Comparison of ENCODE assay signal across 23 cellular contexts in the genomic region with DNA sequence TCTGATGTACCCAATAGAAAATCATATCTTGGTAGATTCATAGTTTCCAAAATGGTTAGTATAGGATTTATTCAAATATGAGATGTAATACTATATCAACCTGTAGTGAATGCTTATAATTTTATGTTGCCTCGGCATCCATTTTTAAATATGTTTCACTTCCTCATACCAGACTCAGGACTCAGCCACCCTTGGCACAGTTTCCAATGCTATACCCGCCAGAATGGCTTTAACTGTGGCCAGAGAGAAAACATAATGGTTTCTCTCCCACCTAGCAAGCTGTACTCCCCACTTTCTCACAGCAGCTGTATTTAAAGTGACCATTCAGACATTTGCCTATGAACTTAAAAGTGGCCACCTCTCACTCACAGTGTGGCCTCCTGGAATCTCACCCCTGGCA.
DNase-seq lines count a peak whose midpoint lies in the region; ATAC-seq, FAIRE-seq and TF ChIP-seq lines count a peak whose summit lies in the region.
"Had no signal": no experiment of that assay in that cellular context is flagged by ENCODE, and none has a peak within 500 bp of the region (broad histone marks: within the 10 kb centered on the region; RNA-seq: fewer than 3 reads in every experiment).

No MANE protein-coding gene starts in this region.

- peaks cover 12% of the 10 kb centered on the region for H3K36me3 Mint-ChIP-seq in WTC11
- H3K36me3 Mint-ChIP-seq: CD4-positive, CD25-positive, alpha-beta regulatory T cell; neural progenitor cell had no signal

- TF ChIP-seq POLR2A in endothelial cell of umbilical vein (IDR thresholded peaks at IDR 0.05; ENCODE audit: low read depth, low read length), result no peak

- no peaks in the 10 kb centered on the region for H4K20me1 ChIP-seq in endothelial cell of umbilical vein (replicated peaks; ENCODE audit: control insufficient read depth, extremely low read depth, insufficient read depth, low read length)

- no peaks in the 10 kb centered on the region for H3K36me3 ChIP-seq in endothelial cell of umbilical vein (ENCODE audit: control insufficient read depth in 2 of 2, extremely low read depth in 1 of 2, insufficient read depth in 2 of 2, low read length in 2 of 2)
- H3K36me3 ChIP-seq: neural progenitor cell, tibial nerve had no signal

- H3K4me1 ChIP-seq in endothelial cell of umbilical vein (ENCODE audit: control insufficient read depth, extremely low read depth, insufficient read depth, low read length), result no peaks in the 10 kb centered on the region
- H3K4me1 ChIP-seq: neural progenitor cell, tibial nerve had no signal

- peaks cover 9% of the 10 kb centered on the region for H3K9me3 Mint-ChIP-seq in WTC11
- H3K9me3 Mint-ChIP-seq: neural progenitor cell had no signal

- no peak for TF ChIP-seq CTCF in endothelial cell of umbilical vein (IDR thresholded peaks at IDR 0.05; ENCODE audit: extremely low read depth in 1 of 2, insufficient read depth in 1 of 2, low read depth in 1 of 2, low read length in 2 of 2)
- TF ChIP-seq CTCF in WTC11 (IDR thresholded peaks at IDR 0.05), result no peak

- no peak for FAIRE-seq in endothelial cell of umbilical vein (lab: Jason Lieb, UNC)

- dilution Hi-C loops in endothelial cell of umbilical vein (cut with MboI; ENCODE audit: extremely low pct_ligation_motif_present, low sequenced_read_pairs), result no loop called here

- CTCF ChIA-PET in endothelial cell of umbilical vein (lab: Charles Lee) (interaction anchor here (1.0 kb wide), 1 partner anchor 17 kb away, joined by 5 read pairs; no protein-coding TSS in a partner anchor), WTC11 (lab: Charles Lee) (no interaction called here)

- intact Hi-C loops in endothelial cell of umbilical vein (cut with micrococcal nuclease), result no loop called here

- no peaks in the 10 kb centered on the region for H3K79me2 ChIP-seq in endothelial cell of umbilical vein (ENCODE audit: control insufficient read depth, insufficient read depth, low read length)

- H3K4me1 Mint-ChIP-seq in WTC11, result no peaks in the 10 kb centered on the region
- H3K4me1 Mint-ChIP-seq: CD4-positive, CD25-positive, alpha-beta regulatory T cell; neural progenitor cell had no signal

- no peaks in the 10 kb centered on the region for H3K9me1 ChIP-seq in endothelial cell of umbilical vein (replicated peaks; ENCODE audit: control insufficient read depth, extremely low read depth, insufficient read depth, low read length)

- POLR2A ChIA-PET in endothelial cell of umbilical vein (lab: Charles Lee), result no interaction called here
- POLR2A ChIA-PET in WTC11 (lab: Charles Lee), result no interaction called here

- no peak overlapping the region for H3K27ac ChIP-seq in endothelial cell of umbilical vein (ENCODE audit: insufficient read depth, low read depth, low read length)
- H3K27ac ChIP-seq: coronary artery, neural progenitor cell, tibial nerve had no signal

- H3K27me3 Mint-ChIP-seq in WTC11 (ENCODE audit: low read depth), result no peaks in the 10 kb centered on the region
- H3K27me3 Mint-ChIP-seq: CD4-positive, CD25-positive, alpha-beta regulatory T cell had no signal

- no TSS peak for BruUV-seq in endothelial cell of umbilical vein (replicated peaks; lab: Mats Ljungman, UMichigan)

- H3K4me3 Mint-ChIP-seq in WTC11, result no peak overlapping the region
- H3K4me3 Mint-ChIP-seq: CD4-positive, CD25-positive, alpha-beta regulatory T cell; HFFc6; neural progenitor cell; T-helper 1 cell treated with Interleukin-12 subunit alpha and Interleukin-12 subunit beta and Interleukin-4 antibody, amounts not matched to agents 30 μg/mL and 1 μg/mL, for 36 hours had no signal

- peak overlapping the region; percentile 48 for H2AFZ ChIP-seq in endothelial cell of umbilical vein (ENCODE audit: low read depth, low read length)
- H2AFZ ChIP-seq: neural progenitor cell had no signal

- no peaks in the 10 kb centered on the region for H3K9me3 ChIP-seq in endothelial cell of umbilical vein (replicated peaks; ENCODE audit: control insufficient read depth, insufficient read depth, low read length)
- H3K9me3 ChIP-seq: tibial nerve had no signal

- H3K4me2 ChIP-seq in endothelial cell of umbilical vein (ENCODE audit: insufficient read depth, low read length), result no peak overlapping the region
- H3K4me2 ChIP-seq: neural progenitor cell had no signal

- H3K27ac Mint-ChIP-seq in WTC11, result no peak overlapping the region
- H3K27ac Mint-ChIP-seq: HFFc6; neural progenitor cell; T-helper 1 cell treated with Interleukin-12 subunit alpha and Interleukin-12 subunit beta and Interleukin-4 antibody, amounts not matched to agents 30 μg/mL and 1 μg/mL, for 36 hours had no signal

- H3K27me3 ChIP-seq in endothelial cell of umbilical vein (ENCODE audit: control insufficient read depth in 2 of 2, insufficient read depth in 2 of 2, low read length in 2 of 2), result no peaks in the 10 kb centered on the region
- H3K27me3 ChIP-seq: neural progenitor cell, tibial nerve had no signal

- no peak overlapping the region for H3K9ac ChIP-seq in endothelial cell of umbilical vein (replicated peaks; ENCODE audit: extremely low read depth, insufficient read depth, low read length)
- H3K9ac ChIP-seq: neural progenitor cell had no signal

- no peak overlapping the region for H3K4me3 ChIP-seq in endothelial cell of umbilical vein (replicated peaks in 1 of 3; ENCODE audit: insufficient read depth in 1 of 3, low read depth in 1 of 3, low read length in 3 of 3)
- H3K4me3 ChIP-seq: coronary artery, neural progenitor cell, tibial nerve had no signal

- no peak for ATAC-seq in GM19467 (IDR thresholded peaks at IDR 0.05; ENCODE audit: unreplicated experiment)
- ATAC-seq in HG02571 (IDR thresholded peaks at IDR 0.05; ENCODE audit: unreplicated experiment), result no peak
- ATAC-seq in WTC11, result no peak
- ATAC-seq: activated CD4-positive, CD25-positive, alpha-beta regulatory T cell treated with anti-CD3 and anti-CD28 coated beads, Interleukin-2, amount 50 U/mL, for 24 hours; sciatic nerve had no signal

- DNase-seq in SIG-M5 treated with dmso at 0.1 percent for 504 hours (lab: John Stamatoyannopoulos, UW; ENCODE audit: unreplicated experiment) (peak; percentile 8), SIG-M5 (lab: John Stamatoyannopoulos, UW) (no peak), NCI-H526 treated with DMSO at 0.1 percent for 48 hours (lab: John Stamatoyannopoulos, UW) (peak; percentile 58), endothelial cell of umbilical vein (ENCODE audit: low read depth, low spot score) (no peak), Kasumi-1 (lab: John Stamatoyannopoulos, UW) (no peak), WTC11 (ENCODE audit: low spot score) (no peak)
- DNase-seq: CD4-positive, CD25-positive, alpha-beta regulatory T cell; erythroblast; GDM1; head of caudate nucleus; HFFc6; KG1; mesendoderm; NCI-H1694 treated with DMSO at 0.1 percent for 48 hours; stimulated activated CD4-positive, alpha-beta T cell treated with anti-CD3 and anti-CD28 coated beads, Interleukin-4, amount 100 ng/mL, for 24 hours had no signal

TF ChIP-seq in endothelial cell of umbilical vein, 7 proteins besides CTCF, POLR2A, EP300 and RAD21:
- TF ChIP-seq EZH2 (IDR thresholded peaks at IDR 0.05; ENCODE audit: borderline replicate concordance, low read depth, low read length, severe bottlenecking) (no peak), FOS (IDR thresholded peaks at IDR 0.05; ENCODE audit: borderline replicate concordance, insufficient read depth, low read length) (no peak), JUN (IDR thresholded peaks at IDR 0.05; ENCODE audit: borderline replicate concordance, insufficient read depth, insufficient read length, low read depth) (no peak), MAX (IDR thresholded peaks at IDR 0.05; ENCODE audit: insufficient read depth, insufficient read length) (no peak), MYC (IDR thresholded peaks at IDR 0.05; ENCODE audit: low read depth, low read length) (no peak), GATA2 (IDR thresholded peaks at IDR 0.05; ENCODE audit: insufficient read depth, insufficient read length, low read depth, low read length) (no peak), POLR2AphosphoS5 (IDR thresholded peaks at IDR 0.05; ENCODE audit: insufficient read depth, low read depth, low read length) (no peak)

TF ChIP-seq in WTC11, 78 proteins besides CTCF, POLR2A, EP300 and RAD21 (continues in another document):
- TF ChIP-seq ZNF121 (CRISPR knock-in tag; IDR thresholded peaks at IDR 0.05) (no peak), MXD4 (CRISPR knock-in tag; IDR thresholded peaks at IDR 0.05; ENCODE audit: borderline replicate concordance) (no peak), FOXK1 (CRISPR knock-in tag; IDR thresholded peaks at IDR 0.05) (no peak), ZNF263 (CRISPR knock-in tag; IDR thresholded peaks at IDR 0.05; ENCODE audit: low read depth) (no peak), TEAD1 (CRISPR knock-in tag; IDR thresholded peaks at IDR 0.05) (no peak), ZNF138 (CRISPR knock-in tag; conservative IDR thresholded peaks at IDR 0.05) (no peak), MYBL2 (CRISPR knock-in tag; IDR thresholded peaks at IDR 0.05) (no peak), IRF2 (CRISPR knock-in tag; IDR thresholded peaks at IDR 0.05; ENCODE audit: borderline replicate concordance, low read depth) (no peak), RORB (CRISPR knock-in tag; IDR thresholded peaks at IDR 0.05) (no peak), KAT7 (CRISPR knock-in tag; IDR thresholded peaks at IDR 0.05; ENCODE audit: borderline replicate concordance) (no peak), JAZF1 (CRISPR knock-in tag; IDR thresholded peaks at IDR 0.05) (no peak), SP1 (CRISPR knock-in tag; conservative IDR thresholded peaks at IDR 0.05) (no peak)
- TF ChIP-seq, protein P1, sequence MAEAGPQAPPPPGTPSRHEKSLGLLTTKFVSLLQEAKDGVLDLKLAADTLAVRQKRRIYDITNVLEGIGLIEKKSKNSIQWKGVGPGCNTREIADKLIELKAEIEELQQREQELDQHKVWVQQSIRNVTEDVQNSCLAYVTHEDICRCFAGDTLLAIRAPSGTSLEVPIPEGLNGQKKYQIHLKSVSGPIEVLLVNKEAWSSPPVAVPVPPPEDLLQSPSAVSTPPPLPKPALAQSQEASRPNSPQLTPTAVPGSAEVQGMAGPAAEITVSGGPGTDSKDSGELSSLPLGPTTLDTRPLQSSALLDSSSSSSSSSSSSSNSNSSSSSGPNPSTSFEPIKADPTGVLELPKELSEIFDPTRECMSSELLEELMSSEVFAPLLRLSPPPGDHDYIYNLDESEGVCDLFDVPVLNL (CRISPR knock-in tag; IDR thresholded peaks at IDR 0.05; ENCODE audit: borderline replicate concordance, low read depth), result no peak
- TF ChIP-seq, protein P2, sequence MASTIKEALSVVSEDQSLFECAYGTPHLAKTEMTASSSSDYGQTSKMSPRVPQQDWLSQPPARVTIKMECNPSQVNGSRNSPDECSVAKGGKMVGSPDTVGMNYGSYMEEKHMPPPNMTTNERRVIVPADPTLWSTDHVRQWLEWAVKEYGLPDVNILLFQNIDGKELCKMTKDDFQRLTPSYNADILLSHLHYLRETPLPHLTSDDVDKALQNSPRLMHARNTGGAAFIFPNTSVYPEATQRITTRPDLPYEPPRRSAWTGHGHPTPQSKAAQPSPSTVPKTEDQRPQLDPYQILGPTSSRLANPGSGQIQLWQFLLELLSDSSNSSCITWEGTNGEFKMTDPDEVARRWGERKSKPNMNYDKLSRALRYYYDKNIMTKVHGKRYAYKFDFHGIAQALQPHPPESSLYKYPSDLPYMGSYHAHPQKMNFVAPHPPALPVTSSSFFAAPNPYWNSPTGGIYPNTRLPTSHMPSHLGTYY (CRISPR knock-in tag; IDR thresholded peaks at IDR 0.05), result no peak

Comparison
In these comparisons a context has a peak if more than half of its experiments do, and no peak if none do; other contexts are left out.
1. DNase-seq: peak in SIG-M5 treated with dmso at 0.1 percent for 504 hours (single experiment) and NCI-H526 treated with DMSO at 0.1 percent for 48 hours (single experiment); none in SIG-M5 (single experiment), endothelial cell of umbilical vein (single experiment), Kasumi-1 (0 of 2) and WTC11 (single experiment).